Comparison of ENCODE assay signal across 8 cellular contexts in genomic region chr22:47168900-47169800, GRCh38.
A peak's percentile ranks its signal among the peaks of the same experiment; 100 is the strongest.
DNase-seq lines count a peak whose midpoint lies in the region; ATAC-seq and TF ChIP-seq lines count a peak whose summit lies in the region.

No MANE protein-coding gene starts in this region.

- H3K9me3 ChIP-seq in neural progenitor cell (ENCODE audit: low read depth) = no peaks in the 10 kb centered on the region

- H3F3A ChIP-seq in neural progenitor cell (ENCODE audit: low read depth) = no peaks in the 10 kb centered on the region

- no peak overlapping the region for H3K4me2 ChIP-seq in neural progenitor cell

- H3K4me1 ChIP-seq in neural progenitor cell = no peaks in the 10 kb centered on the region

- TF ChIP-seq RAD21 in Ishikawa (IDR thresholded peaks at IDR 0.05; ENCODE audit: low read depth) = peak; percentile 41

- H3K9me3 Mint-ChIP-seq in Calu3 (ENCODE audit: low read depth, unreplicated experiment) (no peaks in the 10 kb centered on the region), neural progenitor cell (peaks cover 3% of the 10 kb centered on the region)

- intact Hi-C loops in Calu3 (cut with micrococcal nuclease; ENCODE audit: unreplicated experiment) = no loop called here

- H3K27me3 ChIP-seq in neural progenitor cell = no peaks in the 10 kb centered on the region

- H3K4me1 Mint-ChIP-seq in Calu3 (ENCODE audit: low read depth, unreplicated experiment) (no peaks in the 10 kb centered on the region), neural progenitor cell (peaks cover 23% of the 10 kb centered on the region)

- H3K27ac Mint-ChIP-seq in Calu3 (ENCODE audit: unreplicated experiment) (no peak overlapping the region), neural progenitor cell (no peak overlapping the region)

- H3K36me3 ChIP-seq in neural progenitor cell = no peaks in the 10 kb centered on the region

- CTCF ChIA-PET in Calu3 (lab: Charles Lee) = no interaction called here

- no peaks in the 10 kb centered on the region for H3K79me2 ChIP-seq in neural progenitor cell (ENCODE audit: low read depth)

- TF ChIP-seq EP300 in Ishikawa (IDR thresholded peaks at IDR 0.05; ENCODE audit: borderline replicate concordance) = no peak

- H3K4me3 ChIP-seq in epithelial cell of proximal tubule (ENCODE audit: low read depth, low read length) = no peak overlapping the region
- no peak overlapping the region for H3K4me3 ChIP-seq in neural progenitor cell

- TF ChIP-seq CTCF in Calu3 (IDR thresholded peaks at IDR 0.05; ENCODE audit: unreplicated experiment) (no peak), epithelial cell of proximal tubule (conservative IDR thresholded peaks at IDR 0.05; ENCODE audit: low read depth, low read length) (peak; percentile 64), neural progenitor cell (IDR thresholded peaks at IDR 0.05) (peak; percentile 46)

- H3K36me3 Mint-ChIP-seq in Calu3 (ENCODE audit: insufficient read depth, unreplicated experiment) (no peaks in the 10 kb centered on the region), neural progenitor cell (peaks cover 4% of the 10 kb centered on the region)

- no peaks in the 10 kb centered on the region for H3K27me3 Mint-ChIP-seq in Calu3 (ENCODE audit: unreplicated experiment)
- H3K27me3 Mint-ChIP-seq in neural progenitor cell (ENCODE audit: insufficient read depth, low read depth) = peaks cover 2% of the 10 kb centered on the region

- H3K4me3 Mint-ChIP-seq in Calu3 (ENCODE audit: low read depth, unreplicated experiment) (no peak overlapping the region), neural progenitor cell (no peak overlapping the region)

- BruUV-seq in Calu3 (replicated peaks; lab: Mats Ljungman, UMichigan) = no TSS peak

- H3K27ac ChIP-seq in neural progenitor cell = no peak overlapping the region

- H4K20me1 ChIP-seq in neural progenitor cell (ENCODE audit: low read depth) = no peaks in the 10 kb centered on the region

- ATAC-seq in HG02852 (IDR thresholded peaks at IDR 0.05; ENCODE audit: unreplicated experiment) (no peak), HG03025 (IDR thresholded peaks at IDR 0.05; ENCODE audit: low FRiP score, unreplicated experiment) (no peak), HG02588 (IDR thresholded peaks at IDR 0.05; ENCODE audit: unreplicated experiment) (no peak), GM19351 (IDR thresholded peaks at IDR 0.05; ENCODE audit: unreplicated experiment) (no peak)

- DNase-seq in Calu3 (peak; percentile 17), epithelial cell of proximal tubule (ENCODE audit: low read depth) (no peak), neural progenitor cell (ENCODE audit: low spot score) (peak; percentile 35)

- no peak overlapping the region for H2AFZ ChIP-seq in neural progenitor cell (replicated peaks)

- H3K9ac ChIP-seq in neural progenitor cell = no peak overlapping the region

TF ChIP-seq in Ishikawa, 13 proteins besides CTCF, POLR2A, EP300 and RAD21:
- no peak for TF ChIP-seq CEBPB (IDR thresholded peaks at IDR 0.05)
- TF ChIP-seq ZBTB7A (IDR thresholded peaks at IDR 0.05; ENCODE audit: low read depth) = no peak
- TF ChIP-seq YY1 (IDR thresholded peaks at IDR 0.05; ENCODE audit: low read depth) = no peak
- TF ChIP-seq FOXM1 (IDR thresholded peaks at IDR 0.05; ENCODE audit: borderline replicate concordance, low read depth) = no peak
- TF ChIP-seq, protein P1, sequence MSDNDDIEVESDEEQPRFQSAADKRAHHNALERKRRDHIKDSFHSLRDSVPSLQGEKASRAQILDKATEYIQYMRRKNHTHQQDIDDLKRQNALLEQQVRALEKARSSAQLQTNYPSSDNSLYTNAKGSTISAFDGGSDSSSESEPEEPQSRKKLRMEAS (IDR thresholded peaks at IDR 0.05) = no peak
- no peak for TF ChIP-seq TAF1 (IDR thresholded peaks at IDR 0.05; ENCODE audit: low read depth)
- TF ChIP-seq REST (IDR thresholded peaks at IDR 0.05; ENCODE audit: low read depth) = no peak
- TF ChIP-seq TEAD4 (IDR thresholded peaks at IDR 0.05) = no peak
- TF ChIP-seq NFIC (IDR thresholded peaks at IDR 0.05) = no peak
- TF ChIP-seq CREB1 (IDR thresholded peaks at IDR 0.05; ENCODE audit: low read depth) = no peak
- no peak for TF ChIP-seq TCF12 (IDR thresholded peaks at IDR 0.05; ENCODE audit: low read depth)
